ENCODE assay signal across 1 cellular context in the genomic region with DNA sequence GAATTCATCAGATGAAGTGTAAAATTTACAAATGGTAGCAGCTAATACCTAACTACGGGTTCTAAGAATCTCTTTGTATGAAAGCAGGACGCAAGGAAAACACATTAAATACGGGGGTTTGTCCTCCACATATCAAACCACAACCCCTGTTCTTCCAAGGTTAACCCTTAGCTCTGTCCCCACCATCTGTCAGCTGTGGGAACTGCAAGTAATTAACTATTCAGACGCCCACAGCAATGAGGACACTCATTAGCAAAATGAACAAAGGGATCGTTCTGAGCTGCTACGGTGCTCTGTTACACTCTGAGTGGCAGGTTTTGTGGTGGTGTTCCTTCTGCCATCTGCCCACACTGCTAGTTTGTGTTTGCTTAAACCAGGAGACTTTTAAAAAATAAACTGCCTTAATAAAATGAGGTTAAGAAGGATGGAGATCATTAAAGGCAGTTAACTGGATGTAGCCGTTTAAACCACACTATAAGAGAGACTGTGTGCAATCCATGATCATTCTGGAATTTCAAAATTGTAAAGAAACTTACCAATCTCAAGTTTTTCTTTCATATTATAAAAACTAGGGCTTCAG.
TF ChIP-seq lines count a peak whose summit lies in the region.

No MANE protein-coding gene starts in this region.

TF ChIP-seq in HEK293, 187 proteins besides CTCF, POLR2A, EP300 and RAD21 (continued from another document):
- TF ChIP-seq ZNF48 (tag by site-specific recombination; IDR thresholded peaks at IDR 0.05) (no peak), ZNF76 (tag by site-specific recombination; IDR thresholded peaks at IDR 0.05; ENCODE audit: borderline replicate concordance, low read depth) (no peak), YY1 (tag by site-specific recombination; IDR thresholded peaks at IDR 0.05) (no peak), ZNF23 (tag by site-specific recombination; IDR thresholded peaks at IDR 0.05; ENCODE audit: borderline replicate concordance) (no peak)
- TF ChIP-seq, protein P1, sequence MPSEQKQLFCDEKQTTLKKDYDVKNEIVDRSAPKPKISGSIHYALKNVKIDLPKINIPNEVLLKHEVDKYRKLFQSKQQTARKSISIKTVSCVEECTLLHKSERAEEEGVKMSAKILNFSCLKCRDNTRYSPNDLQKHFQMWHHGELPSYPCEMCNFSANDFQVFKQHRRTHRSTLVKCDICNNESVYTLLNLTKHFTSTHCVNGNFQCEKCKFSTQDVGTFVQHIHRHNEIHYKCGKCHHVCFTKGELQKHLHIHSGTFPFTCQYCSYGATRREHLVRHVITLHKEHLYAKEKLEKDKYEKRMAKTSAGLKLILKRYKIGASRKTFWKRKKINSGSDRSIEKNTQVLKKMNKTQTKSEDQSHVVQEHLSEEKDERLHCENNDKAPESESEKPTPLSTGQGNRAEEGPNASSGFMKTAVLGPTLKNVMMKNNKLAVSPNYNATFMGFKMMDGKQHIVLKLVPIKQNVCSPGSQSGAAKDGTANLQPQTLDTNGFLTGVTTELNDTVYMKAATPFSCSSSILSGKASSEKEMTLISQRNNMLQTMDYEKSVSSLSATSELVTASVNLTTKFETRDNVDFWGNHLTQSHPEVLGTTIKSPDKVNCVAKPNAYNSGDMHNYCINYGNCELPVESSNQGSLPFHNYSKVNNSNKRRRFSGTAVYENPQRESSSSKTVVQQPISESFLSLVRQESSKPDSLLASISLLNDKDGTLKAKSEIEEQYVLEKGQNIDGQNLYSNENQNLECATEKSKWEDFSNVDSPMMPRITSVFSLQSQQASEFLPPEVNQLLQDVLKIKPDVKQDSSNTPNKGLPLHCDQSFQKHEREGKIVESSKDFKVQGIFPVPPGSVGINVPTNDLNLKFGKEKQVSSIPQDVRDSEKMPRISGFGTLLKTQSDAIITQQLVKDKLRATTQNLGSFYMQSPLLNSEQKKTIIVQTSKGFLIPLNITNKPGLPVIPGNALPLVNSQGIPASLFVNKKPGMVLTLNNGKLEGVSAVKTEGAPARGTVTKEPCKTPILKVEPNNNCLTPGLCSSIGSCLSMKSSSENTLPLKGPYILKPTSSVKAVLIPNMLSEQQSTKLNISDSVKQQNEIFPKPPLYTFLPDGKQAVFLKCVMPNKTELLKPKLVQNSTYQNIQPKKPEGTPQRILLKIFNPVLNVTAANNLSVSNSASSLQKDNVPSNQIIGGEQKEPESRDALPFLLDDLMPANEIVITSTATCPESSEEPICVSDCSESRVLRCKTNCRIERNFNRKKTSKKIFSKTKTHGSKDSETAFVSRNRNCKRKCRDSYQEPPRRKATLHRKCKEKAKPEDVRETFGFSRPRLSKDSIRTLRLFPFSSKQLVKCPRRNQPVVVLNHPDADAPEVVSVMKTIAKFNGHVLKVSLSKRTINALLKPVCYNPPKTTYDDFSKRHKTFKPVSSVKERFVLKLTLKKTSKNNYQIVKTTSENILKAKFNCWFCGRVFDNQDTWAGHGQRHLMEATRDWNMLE (tag by site-specific recombination; conservative IDR thresholded peaks at IDR 0.05; ENCODE audit: low read depth), result no peak
- TF ChIP-seq, protein P2, sequence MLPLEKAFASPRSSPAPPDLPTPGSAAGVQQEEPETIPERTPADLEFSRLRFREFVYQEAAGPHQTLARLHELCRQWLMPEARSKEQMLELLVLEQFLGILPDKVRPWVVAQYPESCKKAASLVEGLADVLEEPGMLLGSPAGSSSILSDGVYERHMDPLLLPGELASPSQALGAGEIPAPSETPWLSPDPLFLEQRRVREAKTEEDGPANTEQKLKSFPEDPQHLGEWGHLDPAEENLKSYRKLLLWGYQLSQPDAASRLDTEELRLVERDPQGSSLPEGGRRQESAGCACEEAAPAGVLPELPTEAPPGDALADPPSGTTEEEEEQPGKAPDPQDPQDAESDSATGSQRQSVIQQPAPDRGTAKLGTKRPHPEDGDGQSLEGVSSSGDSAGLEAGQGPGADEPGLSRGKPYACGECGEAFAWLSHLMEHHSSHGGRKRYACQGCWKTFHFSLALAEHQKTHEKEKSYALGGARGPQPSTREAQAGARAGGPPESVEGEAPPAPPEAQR (tag by site-specific recombination; IDR thresholded peaks at IDR 0.05), result no peak
